8 cellular contexts compared by ENCODE assay signal in genomic region chrX:130109429-130110378, GRCh38. TPM values are rescaled to one million over a fixed set of nuclear protein-coding genes. Genes with fewer than 3 reads are reported as not detected.
DNase-seq lines count a peak whose midpoint lies in the region; TF ChIP-seq lines count a peak whose summit lies in the region.

No MANE protein-coding gene starts in this region.

- H2BK5ac ChIP-seq in mesenchymal stem cell (ENCODE audit: low read depth, low read length, poor library complexity, severe bottlenecking): peak overlapping the region; percentile 73

- peak overlapping the region in 1 of 2 experiments; percentile 69 for H3K4ac ChIP-seq in mesenchymal stem cell (ENCODE audit: low read depth in 1 of 2, low read length in 2 of 2)

- H3K36me3 ChIP-seq in MM.1S (replicated peaks; ENCODE audit: insufficient read depth, low read length) (no peaks in the 10 kb centered on the region), breast epithelium (no peaks in the 10 kb centered on the region), mesenchymal stem cell (ENCODE audit: control insufficient read depth in 1 of 2, insufficient read depth in 2 of 2, low read depth in 1 of 2, low read length in 2 of 2) (no peaks in the 10 kb centered on the region), uterus (no peaks in the 10 kb centered on the region)

- peak overlapping the region; percentile 43 to 70 for H3K18ac ChIP-seq in mesenchymal stem cell (ENCODE audit: low read depth in 1 of 2, low read length in 2 of 2)

- peak overlapping the region in 1 of 2 experiments; percentile 96 for H3K14ac ChIP-seq in mesenchymal stem cell (ENCODE audit: low read length in 2 of 2)

- H3K4me1 ChIP-seq in MM.1S (ENCODE audit: low read length) (no peaks in the 10 kb centered on the region), breast epithelium (no peaks in the 10 kb centered on the region), mesenchymal stem cell (ENCODE audit: control insufficient read depth, insufficient read depth, low read depth, low read length) (peaks cover 33% of the 10 kb centered on the region), uterus (no peaks in the 10 kb centered on the region)

- H2AK5ac ChIP-seq in mesenchymal stem cell (ENCODE audit: low read length, severe bottlenecking): no peak overlapping the region

- H3K4me3 ChIP-seq in MM.1S (ENCODE audit: low read length) (peak overlapping the region; percentile 69), breast epithelium (peak overlapping the region; percentile 68 to 74 (median 68)), mesenchymal stem cell (ENCODE audit: insufficient read depth in 1 of 2, low read depth in 1 of 2, low read length in 2 of 2) (peak overlapping the region; percentile 71 to 80), uterus (peak overlapping the region; percentile 38 to 67)

- peaks cover 33% of the 10 kb centered on the region for H3K79me2 ChIP-seq in MM.1S (ENCODE audit: low read length)

- no peaks in the 10 kb centered on the region for H4K20me1 ChIP-seq in MM.1S (ENCODE audit: insufficient read depth, low read length)

- TF ChIP-seq POLR2A in breast epithelium (IDR thresholded peaks at IDR 0.05) (no peak), uterus (IDR thresholded peaks at IDR 0.05) (no peak)

- H2AFZ ChIP-seq in MM.1S (ENCODE audit: low read length) (peak overlapping the region; percentile 63), mesenchymal stem cell (ENCODE audit: low read depth, low read length) (peak overlapping the region; percentile 71)

- WGBS in mesenchymal stem cell: 2% methylated on average over 58 of the region's 81 CpGs

- intact Hi-C loops in breast epithelium (cut with DNase I; ENCODE audit: low total_unique reads) (no loop called here), uterus (cut with DNase I; ENCODE audit: low total_unique reads) (no loop called here)

- TF ChIP-seq CTCF in MM.1S (IDR thresholded peaks at IDR 0.05; ENCODE audit: low read length) (no peak), breast epithelium (IDR thresholded peaks at IDR 0.05) (no peak), uterus (IDR thresholded peaks at IDR 0.05) (no peak)

- H3F3A ChIP-seq in MM.1S (ENCODE audit: insufficient read depth, low read length): no peaks in the 10 kb centered on the region

- peak overlapping the region; percentile 64 for H4K8ac ChIP-seq in mesenchymal stem cell (ENCODE audit: low read length)

- H3K9ac ChIP-seq in MM.1S (ENCODE audit: low read length): peak overlapping the region; percentile 73
- H3K9ac ChIP-seq in mesenchymal stem cell (ENCODE audit: low read length): peak overlapping the region; percentile 87

- H2BK15ac ChIP-seq in mesenchymal stem cell (ENCODE audit: low read depth, poor library complexity, severe bottlenecking): peak overlapping the region; percentile 52

- H4K91ac ChIP-seq in mesenchymal stem cell (ENCODE audit: low read length): peak overlapping the region; percentile 93

- H2BK120ac ChIP-seq in mesenchymal stem cell (ENCODE audit: low read depth, low read length): peak overlapping the region; percentile 61

- H3K23ac ChIP-seq in mesenchymal stem cell (ENCODE audit: low read length in 2 of 2): no peak overlapping the region

- H3K27me3 ChIP-seq in MM.1S (replicated peaks; ENCODE audit: insufficient read depth, low read length) (no peaks in the 10 kb centered on the region), breast epithelium (peaks cover 0 to 29% of the 10 kb centered on the region in 2 donors), mesenchymal stem cell (ENCODE audit: control insufficient read depth in 1 of 2, insufficient read depth in 1 of 2, low read length in 2 of 2) (peaks cover 0 to 2% of the 10 kb centered on the region in 2 experiments), uterus (no peaks in the 10 kb centered on the region)

- H3K9me2 ChIP-seq in MM.1S (replicated peaks; ENCODE audit: insufficient read depth, low read length): no peaks in the 10 kb centered on the region

- H3K9me3 ChIP-seq in MM.1S (replicated peaks; ENCODE audit: insufficient read depth, low read length): no peaks in the 10 kb centered on the region
- H3K9me3 ChIP-seq in breast epithelium: no peaks in the 10 kb centered on the region
- no peaks in the 10 kb centered on the region for H3K9me3 ChIP-seq in mesenchymal stem cell (ENCODE audit: control insufficient read depth, low read length)
- H3K9me3 ChIP-seq in uterus: no peaks in the 10 kb centered on the region

- peak overlapping the region; percentile 66 for H3K4me2 ChIP-seq in MM.1S (ENCODE audit: low read depth, low read length)
- peak overlapping the region; percentile 90 for H3K4me2 ChIP-seq in mesenchymal stem cell (ENCODE audit: low read length, poor library complexity, severe bottlenecking)

- H2BK12ac ChIP-seq in mesenchymal stem cell (ENCODE audit: low read length in 2 of 2): peak overlapping the region in 1 of 2 experiments; percentile 52

- H3K27ac ChIP-seq in MM.1S (ENCODE audit: low read length) (no peak overlapping the region; the same call in 1 of the 2 replicates), breast epithelium (peak overlapping the region; percentile 82 to 88), mesenchymal stem cell (ENCODE audit: low read length, poor library complexity, severe bottlenecking) (peak overlapping the region; percentile 90), uterus (peak overlapping the region; percentile 94 to 97)

- peak; percentile 22 for DNase-seq in activated naive CD4-positive, alpha-beta T cell treated with Interleukin-2 at 50 U/mL for 16 hours
- no peak for DNase-seq in activated naive CD4-positive, alpha-beta T cell (lab: John Stamatoyannopoulos, UW)
- DNase-seq in MM.1S (no peak), breast epithelium (ENCODE audit: low spot score in 2 of 2) (no peak), mesenchymal stem cell (peak; percentile 67), uterus (no peak), NCI-H2107 (lab: John Stamatoyannopoulos, UW) (no peak)
- DNase-seq in effector CD8-positive, alpha-beta T cell (lab: John Stamatoyannopoulos, UW): no peak

- no peaks in the 10 kb centered on the region for H3K79me1 ChIP-seq in mesenchymal stem cell (replicated peaks; ENCODE audit: low read length, poor library complexity, severe bottlenecking)

RNA-seq across cellular contexts. Expression of gene ELF4, which starts 0.6 kb away (rescaled TPM):
- total RNA-seq in breast epithelium: 10 to 100 TPM in 1 of 3 donors, 1 to 10 TPM in 2; 5.3 to 10.7 (median 9.2) TPM
- polyA plus RNA-seq in mesenchymal stem cell (2013, experiment 1 of 2): 21.0 TPM
- 20.8 TPM for polyA plus RNA-seq in mesenchymal stem cell (2013, experiment 2 of 2)
- 10 to 100 TPM in 2 of 4 donors, 1 to 10 TPM in 2; 4.6 to 22.3 (median 11.8) TPM for total RNA-seq in uterus

RNA-seq across cellular contexts. Expression of gene AIFM1, which starts 55.9 kb away (rescaled TPM):
- total RNA-seq in breast epithelium (10 to 100 TPM; 13.5 to 24.6 (median 16.6) TPM), uterus (10 to 100 TPM in 3 of 4 donors, 1 to 10 TPM in 1; 7.7 to 21.2 (median 19.1) TPM)
- polyA plus RNA-seq in mesenchymal stem cell (2013, experiment 1 of 2): 34.2 TPM
- 34.5 TPM for polyA plus RNA-seq in mesenchymal stem cell (2013, experiment 2 of 2)

Comparison
In these comparisons a context has a peak if more than half of its experiments do, and no peak if none do; other contexts are left out.
1. DNase-seq: peak in activated naive CD4-positive, alpha-beta T cell treated with Interleukin-2 at 50 U/mL for 16 hours (single experiment) and mesenchymal stem cell (single experiment); none in activated naive CD4-positive, alpha-beta T cell (0 of 4), MM.1S (single experiment), breast epithelium (0 of 2), uterus (0 of 2), NCI-H2107 (single experiment) and effector CD8-positive, alpha-beta T cell (single experiment).
2. Peak in every context shown above with its lines, with median percentiles within 50 percentile points of each other: H3K4me3 ChIP-seq.